In the genomic region with DNA sequence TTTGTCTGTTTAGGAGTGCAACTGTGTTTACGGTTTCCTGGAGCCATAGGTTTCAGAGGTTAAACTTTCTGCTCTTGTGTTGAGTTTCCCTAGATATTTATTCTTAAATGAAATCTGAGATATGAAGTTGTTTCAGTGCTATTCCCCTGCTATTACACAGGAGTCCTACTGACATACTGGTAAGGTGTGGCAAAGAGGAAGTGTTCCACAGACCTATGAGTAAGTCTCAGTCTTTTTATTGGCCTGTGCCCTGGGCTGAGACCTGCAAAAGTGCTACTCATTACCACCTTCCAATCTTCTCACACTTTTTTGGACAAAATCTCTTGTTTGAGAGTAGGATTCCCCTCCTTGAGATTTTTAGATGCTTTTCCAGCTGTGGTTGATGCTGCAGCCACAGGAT, we compare ENCODE assay signal across 22 cellular contexts. TPM values are rescaled to one million over a fixed set of nuclear protein-coding genes. Genes with fewer than 3 reads are reported as not detected.
DNase-seq lines count a peak whose midpoint lies in the region; ATAC-seq, FAIRE-seq and TF ChIP-seq lines count a peak whose summit lies in the region.
"Had no signal": no experiment of that assay in that cellular context is flagged by ENCODE, and none has a peak within 500 bp of the region (broad histone marks: within the 10 kb centered on the region; RNA-seq: fewer than 3 reads in every experiment).

No MANE protein-coding gene starts in this region.

- peak; percentile 69 for ATAC-seq in HG02870 (IDR thresholded peaks at IDR 0.05; ENCODE audit: unreplicated experiment)
- peak; percentile 96 for ATAC-seq in mucosa of descending colon
- ATAC-seq in HG02840 (IDR thresholded peaks at IDR 0.05; ENCODE audit: low FRiP score, unreplicated experiment) = no peak
- ATAC-seq: HCT116 had no signal

- TF ChIP-seq CTCF in bronchial epithelial cell (IDR thresholded peaks at IDR 0.05; ENCODE audit: insufficient read depth, low read length, severe bottlenecking) (no peak), mucosa of descending colon (IDR thresholded peaks at IDR 0.05) (no peak), esophagus squamous epithelium (IDR thresholded peaks at IDR 0.05) (no peak)

- H3K4me3 ChIP-seq in bronchial epithelial cell (ENCODE audit: low read depth, low read length) (no peak overlapping the region), mucosa of descending colon (no peak overlapping the region), esophagus squamous epithelium (no peak overlapping the region)
- H3K4me3 ChIP-seq: BLaER1 had no signal

- TF ChIP-seq POLR2A in GM12891 (IDR thresholded peaks at IDR 0.05; ENCODE audit: low read depth, low read length) (no peak), esophagus squamous epithelium (IDR thresholded peaks at IDR 0.05) (no peak)

- H3K9me3 ChIP-seq in mucosa of descending colon (no peaks in the 10 kb centered on the region), esophagus squamous epithelium (no peaks in the 10 kb centered on the region)
- H3K9me3 ChIP-seq: BLaER1 had no signal

- DNase-seq in GM12891 (ENCODE audit: insufficient read length, low spot score) (no peak), bronchial epithelial cell (ENCODE audit: low read depth) (peak; percentile 33), mucosa of descending colon (peak in 1 of 3 donors; percentile 10), esophagus squamous epithelium (lab: John Stamatoyannopoulos, UW) (no peak), inferior parietal cortex (ENCODE audit: extremely low spot score) (no peak)
- DNase-seq: 8988T; CD4-positive, alpha-beta memory T cell; DMS153; DMS79; GDM1; GOT3; H7; HFFc6 had no signal

- FAIRE-seq in GM12891 (lab: Jason Lieb, UNC) = no peak
- FAIRE-seq in bronchial epithelial cell (lab: Jason Lieb, UNC) = no peak

- H3K4me1 ChIP-seq in mucosa of descending colon (ENCODE audit: low read depth) (no peaks in the 10 kb centered on the region), esophagus squamous epithelium (no peaks in the 10 kb centered on the region)
- H3K4me1 ChIP-seq: BLaER1 had no signal

- 68 to 90% methylated on average over 1 of the region's 1 CpG for WGBS in esophagus squamous epithelium, 2 donors

- H3K27ac ChIP-seq in esophagus squamous epithelium = no peak overlapping the region
- H3K27ac ChIP-seq: BLaER1 had no signal

- intact Hi-C loops in mucosa of descending colon (cut with DNase I, micrococcal nuclease) = no loop called here
- intact Hi-C loops in esophagus squamous epithelium (cut with DNase I) = no loop called here

- H3K36me3 ChIP-seq in bronchial epithelial cell (ENCODE audit: control insufficient read depth, insufficient read depth, low read length) = no peaks in the 10 kb centered on the region
- no peaks in the 10 kb centered on the region for H3K36me3 ChIP-seq in mucosa of descending colon (ENCODE audit: low read depth)
- H3K36me3 ChIP-seq in esophagus squamous epithelium = no peaks in the 10 kb centered on the region
- H3K36me3 ChIP-seq: BLaER1 had no signal

- no peaks in the 10 kb centered on the region for H3K27me3 ChIP-seq in bronchial epithelial cell (ENCODE audit: control insufficient read depth, insufficient read depth, low read length)
- H3K27me3 ChIP-seq in esophagus squamous epithelium = no peaks in the 10 kb centered on the region
- H3K27me3 ChIP-seq: BLaER1 had no signal

TF ChIP-seq in GM12891, 5 proteins besides CTCF, POLR2A, EP300 and RAD21:
- TF ChIP-seq SPI1 (IDR thresholded peaks at IDR 0.05; ENCODE audit: low read depth, low read length) = peak; percentile 65
- TF ChIP-seq POU2F2 (IDR thresholded peaks at IDR 0.05; ENCODE audit: low read depth, low read length) = no peak

RNA-seq across cellular contexts. Expression of gene MAGEA8, which starts 35.6 kb away (rescaled TPM):
- not detected for polyA plus RNA-seq in GM12891 (2012; ENCODE audit: low read depth, missing spikeins)
- total RNA-seq in bronchial epithelial cell (not detected in 2 replicates), mucosa of descending colon (not detected), esophagus squamous epithelium (not detected)
- total RNA-seq: A673; CD4-positive, alpha-beta memory T cell; Daoy; H7; HFFc6; HT1080 had no signal
- polyA plus RNA-seq: AG04450; CD14-positive monocyte; CD4-positive, alpha-beta memory T cell had no signal
